Comparison of ENCODE assay signal across 8 cellular contexts in genomic region chr20:62707981-62708521, GRCh38. TPM values are rescaled to one million over a fixed set of nuclear protein-coding genes. Genes with fewer than 3 reads are reported as not detected.
DNase-seq lines count a peak whose midpoint lies in the region; ATAC-seq and TF ChIP-seq lines count a peak whose summit lies in the region.

No MANE protein-coding gene starts in this region.

- H3K4me1 ChIP-seq in mucosa of descending colon (ENCODE audit: low read depth) = peaks cover 4% of the 10 kb centered on the region

- H3K4me3 ChIP-seq in mucosa of descending colon = no peak overlapping the region

- intact Hi-C loops in mucosa of descending colon (cut with DNase I, micrococcal nuclease) = no loop called here

- in situ Hi-C loops in KBM-7 (cut with MboI; ENCODE audit: low pct_unique_long_range_greater_than_20kb, low sequenced_read_pairs) = no loop called here

- H3K36me3 Mint-ChIP-seq in activated T-cell treated with anti-CD3 and anti-CD28 coated beads, Interleukin-2, amount 50 U/mL, for 4 hours (ENCODE audit: insufficient read depth) = no peaks in the 10 kb centered on the region

- peaks cover 13% of the 10 kb centered on the region for H3K4me1 Mint-ChIP-seq in activated T-cell treated with anti-CD3 and anti-CD28 coated beads, Interleukin-2, amount 50 U/mL, for 4 hours (ENCODE audit: low read depth)

- ATAC-seq in activated T-cell treated with anti-CD3 and anti-CD28 coated beads, Interleukin-2, amount 50 U/mL, for 4 hours = peak; percentile 47 to 57
- peak; percentile 24 for ATAC-seq in mucosa of descending colon
- no peak for ATAC-seq in HG03095 (IDR thresholded peaks at IDR 0.05; ENCODE audit: unreplicated experiment)

- H3K4me3 Mint-ChIP-seq in activated T-cell treated with anti-CD3 and anti-CD28 coated beads, Interleukin-2, amount 50 U/mL, for 4 hours = peak overlapping the region; percentile 43

- H3K36me3 ChIP-seq in mucosa of descending colon (ENCODE audit: low read depth) = no peaks in the 10 kb centered on the region

- peaks cover 30% of the 10 kb centered on the region for H3K27me3 Mint-ChIP-seq in activated T-cell treated with anti-CD3 and anti-CD28 coated beads, Interleukin-2, amount 50 U/mL, for 4 hours (ENCODE audit: low read depth)

- no peak for TF ChIP-seq CTCF in mucosa of descending colon (IDR thresholded peaks at IDR 0.05)

- H3K9me3 ChIP-seq in mucosa of descending colon = no peaks in the 10 kb centered on the region

- DNase-seq in D341Med (ENCODE audit: low spot score) = peak; percentile 78
- DNase-seq in KBM-7 = peak; percentile 27
- DNase-seq in activated T-cell treated with anti-CD3 and anti-CD28 coated beads, Interleukin-2, amount 50 U/mL, for 4 hours = no peak
- DNase-seq in mucosa of descending colon = peak in 1 of 3 donors; percentile 32
- DNase-seq in NCI-H2107 treated with DMSO at 0.1 percent for 48 hours (lab: John Stamatoyannopoulos, UW; ENCODE audit: unreplicated experiment) = no peak
- DNase-seq in DMS153 (lab: John Stamatoyannopoulos, UW) = no peak
- no peak for DNase-seq in NCI-H774 (lab: John Stamatoyannopoulos, UW)

- no peaks in the 10 kb centered on the region for H3K9me3 Mint-ChIP-seq in activated T-cell treated with anti-CD3 and anti-CD28 coated beads, Interleukin-2, amount 50 U/mL, for 4 hours

RNA-seq across cellular contexts. Expression of gene NTSR1, which starts 0.6 kb away (rescaled TPM):
- under 1 TPM in 1 of 3 donors, not detected in 2; 0.08 TPM for total RNA-seq in activated T-cell treated with anti-CD3 and anti-CD28 coated beads, Interleukin-2, amount 50 U/mL, for 4 hours
- total RNA-seq in mucosa of descending colon = 10 to 100 TPM in 1 of 3 donors, under 1 TPM in 1, not detected in 1; 0.31 to 22.1 TPM

Comparison
In these comparisons a context has a peak if more than half of its experiments do, and no peak if none do; other contexts are left out.
1. DNase-seq: peak in D341Med (single experiment) and KBM-7 (single experiment); none in activated T-cell treated with anti-CD3 and anti-CD28 coated beads, Interleukin-2, amount 50 U/mL, for 4 hours (single experiment), NCI-H2107 treated with DMSO at 0.1 percent for 48 hours (single experiment), DMS153 (single experiment) and NCI-H774 (single experiment).